15 cellular contexts compared by ENCODE assay signal in genomic region chr7:106464651-106465050, GRCh38.
"Had no signal": no experiment of that assay in that cellular context is flagged by ENCODE, and none has a peak within 500 bp of the region (broad histone marks: within the 10 kb centered on the region; RNA-seq: fewer than 3 reads in every experiment).

No MANE protein-coding gene starts in this region.

- H3K27ac ChIP-seq: sigmoid colon, upper lobe of right lung had no signal

- H3K9me3 ChIP-seq: sigmoid colon, upper lobe of right lung had no signal

- H3K4me3 Mint-ChIP-seq: activated CD4-positive, alpha-beta memory T cell treated with anti-CD3 and anti-CD28 coated beads, Interleukin-2, amount 10 ng/mL, durations not matched to agents 7 days and 5 days; brain; memory B cell; nephron progenitor cell; T-helper 1 cell treated with Interleukin-12 subunit alpha and Interleukin-12 subunit beta and Interleukin-4 antibody, amounts not matched to agents 30 μg/mL and 1 μg/mL, for 36 hours; WTC11 had no signal

- ATAC-seq: left colon, WTC11 had no signal

- H3K36me3 ChIP-seq: sigmoid colon, upper lobe of right lung had no signal

- H3K27me3 Mint-ChIP-seq: memory B cell had no signal

- FAIRE-seq: endometrium, keratinocyte had no signal

- H3K9me3 Mint-ChIP-seq: activated CD4-positive, alpha-beta memory T cell treated with anti-CD3 and anti-CD28 coated beads, Interleukin-2, amount 10 ng/mL, durations not matched to agents 7 days and 5 days; brain; memory B cell; T-helper 1 cell treated with Interleukin-12 subunit alpha and Interleukin-12 subunit beta and Interleukin-4 antibody, amounts not matched to agents 30 μg/mL and 1 μg/mL, for 36 hours had no signal

- DNase-seq: activated CD4-positive, alpha-beta memory T cell treated with anti-CD3 and anti-CD28 coated beads, Interleukin-2, amount 10 ng/mL, durations not matched to agents 7 days and 5 days; aorta; left colon; nephron progenitor cell; sigmoid colon; stimulated activated CD4-positive, alpha-beta T cell treated with anti-CD3 and anti-CD28 coated beads, Interleukin-2, amount 100 ng/mL, for 48 hours; stimulated activated naive CD4-positive, alpha-beta T cell treated with Interleukin-2 at 50 U/mL for 16 hours; T1000; upper lobe of right lung had no signal

- H3K4me3 ChIP-seq: sigmoid colon, upper lobe of right lung had no signal

- H3K36me3 Mint-ChIP-seq: brain, memory B cell had no signal

- H3K27ac Mint-ChIP-seq: activated CD4-positive, alpha-beta memory T cell treated with anti-CD3 and anti-CD28 coated beads, Interleukin-2, amount 10 ng/mL, durations not matched to agents 7 days and 5 days; brain; memory B cell; nephron progenitor cell; T-helper 1 cell treated with Interleukin-12 subunit alpha and Interleukin-12 subunit beta and Interleukin-4 antibody, amounts not matched to agents 30 μg/mL and 1 μg/mL, for 36 hours; WTC11 had no signal

- H3K27me3 ChIP-seq: sigmoid colon, upper lobe of right lung had no signal
